ENCODE assay signal across 8 cellular contexts in genomic region chr1:84504580-84505021, GRCh38.
A peak's percentile ranks its signal among the peaks of the same experiment; 100 is the strongest.
DNase-seq lines count a peak whose midpoint lies in the region; ATAC-seq and TF ChIP-seq lines count a peak whose summit lies in the region.

No MANE protein-coding gene starts in this region.

- H3K4me1 ChIP-seq in OCI-LY3 (ENCODE audit: low read length), result peaks cover 15% of the 10 kb centered on the region
- H3K4me1 ChIP-seq in effector memory CD4-positive, alpha-beta T cell (ENCODE audit: control insufficient read depth, insufficient read depth, low read length, poor library complexity, severe bottlenecking), result peaks cover 20% of the 10 kb centered on the region

- DNase-seq in SIG-M5 treated with dmso at 0.1 percent for 504 hours (lab: John Stamatoyannopoulos, UW; ENCODE audit: unreplicated experiment) (peak; percentile 32), SIG-M5 (lab: John Stamatoyannopoulos, UW) (no peak), nephron progenitor cell (no peak), OCI-M2 (lab: John Stamatoyannopoulos, UW; ENCODE audit: unreplicated experiment) (no peak), 8988T (no peak)
- DNase-seq in effector memory CD4-positive, alpha-beta T cell, result no peak

- H3K9ac ChIP-seq in OCI-LY3 (ENCODE audit: low read length), result peak overlapping the region; percentile 92

- no peak overlapping the region for H2AFZ ChIP-seq in OCI-LY3 (ENCODE audit: low read depth, low read length)

- H3K4me1 Mint-ChIP-seq in nephron progenitor cell, result peaks cover 35% of the 10 kb centered on the region

- H3K36me3 Mint-ChIP-seq in nephron progenitor cell (ENCODE audit: low read depth), result peaks cover 48% of the 10 kb centered on the region

- H3K9me3 ChIP-seq in OCI-LY3 (ENCODE audit: insufficient read depth, low read length), result no peaks in the 10 kb centered on the region
- H3K9me3 ChIP-seq in effector memory CD4-positive, alpha-beta T cell (ENCODE audit: control insufficient read depth, low read length), result no peaks in the 10 kb centered on the region

- peak overlapping the region; percentile 83 for H3K4me2 ChIP-seq in OCI-LY3 (ENCODE audit: low read length)

- TF ChIP-seq CTCF in OCI-LY3 (IDR thresholded peaks at IDR 0.05; ENCODE audit: low read depth, low read length) (no peak), nephron progenitor cell (IDR thresholded peaks at IDR 0.05) (no peak)

- peaks cover 26% of the 10 kb centered on the region for H3K9me3 Mint-ChIP-seq in nephron progenitor cell

- peak overlapping the region; percentile 96 for H3K4me3 Mint-ChIP-seq in nephron progenitor cell

- peak overlapping the region; percentile 39 for H3K27ac Mint-ChIP-seq in nephron progenitor cell

- H3K79me2 ChIP-seq in OCI-LY3 (ENCODE audit: low read length), result peaks cover 37% of the 10 kb centered on the region

- no peaks in the 10 kb centered on the region for H3K27me3 ChIP-seq in OCI-LY3 (ENCODE audit: low read depth, low read length)
- no peaks in the 10 kb centered on the region for H3K27me3 ChIP-seq in effector memory CD4-positive, alpha-beta T cell (replicated peaks; ENCODE audit: control insufficient read depth, insufficient read depth, low read length, poor library complexity, severe bottlenecking)

- no peaks in the 10 kb centered on the region for H3K27me3 Mint-ChIP-seq in nephron progenitor cell (ENCODE audit: low read depth, poor library complexity)

- H3K4me3 ChIP-seq in OCI-LY3 (ENCODE audit: low read length), result peak overlapping the region; percentile 93
- H3K4me3 ChIP-seq in effector memory CD4-positive, alpha-beta T cell (ENCODE audit: insufficient read depth, low read depth, low read length, poor library complexity, severe bottlenecking), result peak overlapping the region; percentile 80

- no peak overlapping the region for H3K27ac ChIP-seq in OCI-LY3 (ENCODE audit: low read length)
- H3K27ac ChIP-seq in effector memory CD4-positive, alpha-beta T cell (ENCODE audit: insufficient read depth, low read length, poor library complexity, severe bottlenecking), result peak overlapping the region; percentile 78

- no peak for ATAC-seq in GM21576 (IDR thresholded peaks at IDR 0.05; ENCODE audit: unreplicated experiment)

- peaks cover 25% of the 10 kb centered on the region for H4K20me1 ChIP-seq in OCI-LY3 (ENCODE audit: insufficient read depth, low read length)

- H3K36me3 ChIP-seq in OCI-LY3 (replicated peaks; ENCODE audit: low read depth, low read length), result peaks cover 6% of the 10 kb centered on the region
- peaks cover 3% of the 10 kb centered on the region for H3K36me3 ChIP-seq in effector memory CD4-positive, alpha-beta T cell (ENCODE audit: control insufficient read depth, insufficient read depth, low read length)
